In the genomic region with DNA sequence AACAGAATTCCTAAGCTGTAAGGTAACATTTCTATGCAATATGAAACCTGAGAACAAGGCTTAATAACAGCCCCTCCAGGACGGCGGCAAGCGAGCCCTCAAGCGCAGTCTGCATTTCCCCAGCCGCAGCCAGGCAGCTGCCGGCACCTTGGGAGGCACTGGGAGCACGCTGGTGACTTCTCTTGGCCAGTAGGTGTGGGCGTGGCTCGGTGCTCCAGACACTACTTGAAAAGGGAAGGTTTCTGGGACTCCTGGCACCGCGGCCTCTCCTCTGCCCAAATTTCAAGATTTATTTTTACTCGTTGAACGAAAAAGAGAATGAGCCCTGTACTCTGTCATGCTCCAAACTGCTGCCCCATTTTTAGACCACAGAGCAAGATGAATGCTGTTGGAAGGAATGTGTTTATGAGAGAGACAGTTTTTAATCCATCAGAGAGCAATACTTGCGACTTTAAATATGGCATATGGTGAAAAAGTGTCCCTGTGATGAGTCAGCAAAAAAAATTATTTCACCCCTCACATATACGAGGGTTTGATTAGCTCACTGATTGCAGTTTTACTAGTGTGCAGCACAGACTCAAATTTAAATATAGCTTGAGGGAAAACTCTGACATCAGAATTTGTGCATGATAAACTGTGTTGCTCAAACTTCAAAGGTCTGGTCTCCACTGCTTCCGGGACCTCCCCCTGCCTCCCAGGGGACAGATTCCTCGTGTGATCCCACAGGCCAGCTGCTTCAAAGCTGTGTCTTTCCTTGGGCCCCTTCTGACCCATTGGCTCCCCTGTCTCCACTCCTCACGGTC, we compare ENCODE assay signal across 10 cellular contexts.
DNase-seq lines count a peak whose midpoint lies in the region; ATAC-seq and TF ChIP-seq lines count a peak whose summit lies in the region.
"Had no signal": no experiment of that assay in that cellular context is flagged by ENCODE, and none has a peak within 500 bp of the region (broad histone marks: within the 10 kb centered on the region; RNA-seq: fewer than 3 reads in every experiment).

No MANE protein-coding gene starts in this region.

- peaks cover 7% of the 10 kb centered on the region for H3K36me3 Mint-ChIP-seq in stimulated activated effector memory CD8-positive, alpha-beta T cell treated with anti-CD3 and anti-CD28 coated beads, Interleukin-12 subunit alpha, Interleukin-12 subunit beta, amount 100 ng/mL, for 72 hours

- peaks cover 9% of the 10 kb centered on the region for H3K79me2 ChIP-seq in fibroblast of lung (ENCODE audit: control insufficient read depth, insufficient read depth, low read length)

- no peaks in the 10 kb centered on the region for H4K20me1 ChIP-seq in fibroblast of lung (ENCODE audit: control insufficient read depth, extremely low read depth, insufficient read depth, low read length)

- peak; percentile 74 for DNase-seq in COLO668 (lab: John Stamatoyannopoulos, UW; ENCODE audit: unreplicated experiment)
- DNase-seq in NCI-H524 treated with DMSO at 0.1 percent for 48 hours (lab: John Stamatoyannopoulos, UW), result peak; percentile 25
- DNase-seq in fibroblast of lung (ENCODE audit: low read depth in 2 of 2), result peak; percentile 86 to 87
- peak in 3 of 5 donors; percentile 56 to 59 (median 58) for DNase-seq in ovary
- DNase-seq in ACHN, result no peak
- DNase-seq in stimulated activated effector memory CD8-positive, alpha-beta T cell treated with anti-CD3 and anti-CD28 coated beads, Interleukin-12 subunit alpha, Interleukin-12 subunit beta, amount 100 ng/mL, for 72 hours (ENCODE audit: low spot score in 2 of 2), result no peak
- no peak for DNase-seq in NK-92 treated with Interleukin-12 subunit alpha and Interleukin-12 subunit beta, amount 100 ng/mL, for 24 hours (lab: John Stamatoyannopoulos, UW)
- DNase-seq: activated CD4-positive, alpha-beta T cell treated with anti-CD3 and anti-CD28 coated beads, Interleukin-2, amount 10 ng/mL, durations not matched to agents 7 days and 5 days; substantia nigra had no signal

- peak overlapping the region; percentile 63 for H3K9ac ChIP-seq in fibroblast of lung (ENCODE audit: insufficient read depth, low read length)

- no peak overlapping the region for H3K4me3 Mint-ChIP-seq in stimulated activated effector memory CD8-positive, alpha-beta T cell treated with anti-CD3 and anti-CD28 coated beads, Interleukin-12 subunit alpha, Interleukin-12 subunit beta, amount 100 ng/mL, for 72 hours
- H3K4me3 Mint-ChIP-seq: activated CD4-positive, alpha-beta T cell treated with anti-CD3 and anti-CD28 coated beads, Interleukin-2, amount 10 ng/mL, durations not matched to agents 7 days and 5 days had no signal

- H3K27ac ChIP-seq in fibroblast of lung (ENCODE audit: insufficient read depth, low read length), result peak overlapping the region; percentile 93
- peak overlapping the region; percentile 50 to 60 for H3K27ac ChIP-seq in ovary

- in situ Hi-C loops in ACHN (cut with HindIII; ENCODE audit: low pct_ligation_motif_present, low pct_unique_long_range_greater_than_20kb, low sequenced_read_pairs), result no loop called here

- H3K36me3 ChIP-seq in fibroblast of lung (ENCODE audit: control insufficient read depth, insufficient read depth, low read length), result no peaks in the 10 kb centered on the region
- no peaks in the 10 kb centered on the region for H3K36me3 ChIP-seq in ovary

- H3K4me2 ChIP-seq in fibroblast of lung (ENCODE audit: extremely low read depth, insufficient read depth, low read length), result peak overlapping the region; percentile 49

- no peak for TF ChIP-seq CTCF in fibroblast of lung (conservative IDR thresholded peaks at IDR 0.05 in 1 of 2, IDR thresholded peaks at IDR 0.05 in 1 of 2; ENCODE audit: low read depth in 1 of 2, low read length in 2 of 2)
- TF ChIP-seq CTCF in ovary (IDR thresholded peaks at IDR 0.05), result no peak

- H3K4me3 ChIP-seq in fibroblast of lung (replicated peaks in 1 of 4; ENCODE audit: control extremely low read depth in 1 of 4, insufficient read depth in 1 of 4, low read depth in 3 of 4, low read length in 4 of 4), result peak overlapping the region in 2 of 4 experiments; percentile 5 to 9
- peak overlapping the region; percentile 9 for H3K4me3 ChIP-seq in ovary

- H2AFZ ChIP-seq in fibroblast of lung (ENCODE audit: low read length), result no peak overlapping the region

- 29 to 36% (median 31%) methylated on average over 18 of the region's 18 CpGs for WGBS in ovary, 3 donors

- no peaks in the 10 kb centered on the region for H3K9me3 ChIP-seq in fibroblast of lung (ENCODE audit: control insufficient read depth, insufficient read depth, low read depth, low read length)
- H3K9me3 ChIP-seq in ovary, result no peaks in the 10 kb centered on the region

- no peak for TF ChIP-seq POLR2A in ovary (IDR thresholded peaks at IDR 0.05)

- no peak for ATAC-seq in GM18498 (IDR thresholded peaks at IDR 0.05; ENCODE audit: unreplicated experiment)
- no peak for ATAC-seq in stimulated activated effector memory CD8-positive, alpha-beta T cell treated with anti-CD3 and anti-CD28 coated beads, Interleukin-12 subunit alpha, Interleukin-12 subunit beta, amount 100 ng/mL, for 72 hours

- peaks cover 6% of the 10 kb centered on the region for H3K4me1 Mint-ChIP-seq in stimulated activated effector memory CD8-positive, alpha-beta T cell treated with anti-CD3 and anti-CD28 coated beads, Interleukin-12 subunit alpha, Interleukin-12 subunit beta, amount 100 ng/mL, for 72 hours
- H3K4me1 Mint-ChIP-seq: activated CD4-positive, alpha-beta T cell treated with anti-CD3 and anti-CD28 coated beads, Interleukin-2, amount 10 ng/mL, durations not matched to agents 7 days and 5 days had no signal

- H3K27ac Mint-ChIP-seq in stimulated activated effector memory CD8-positive, alpha-beta T cell treated with anti-CD3 and anti-CD28 coated beads, Interleukin-12 subunit alpha, Interleukin-12 subunit beta, amount 100 ng/mL, for 72 hours, result no peak overlapping the region
- H3K27ac Mint-ChIP-seq: activated CD4-positive, alpha-beta T cell treated with anti-CD3 and anti-CD28 coated beads, Interleukin-2, amount 10 ng/mL, durations not matched to agents 7 days and 5 days had no signal

- no peaks in the 10 kb centered on the region for H3K9me3 Mint-ChIP-seq in stimulated activated effector memory CD8-positive, alpha-beta T cell treated with anti-CD3 and anti-CD28 coated beads, Interleukin-12 subunit alpha, Interleukin-12 subunit beta, amount 100 ng/mL, for 72 hours

- peaks cover 37% of the 10 kb centered on the region for H3K4me1 ChIP-seq in fibroblast of lung (ENCODE audit: control insufficient read depth, extremely low read depth, insufficient read depth, low read length)
- H3K4me1 ChIP-seq in ovary (ENCODE audit: insufficient read depth), result peaks cover 4% of the 10 kb centered on the region

- intact Hi-C loops in ovary (cut with DNase I), result no loop called here

- H3K27me3 ChIP-seq in fibroblast of lung (ENCODE audit: control insufficient read depth, insufficient read depth, low read length) (no peaks in the 10 kb centered on the region), ovary (no peaks in the 10 kb centered on the region)

- no peak for TF ChIP-seq EP300 in ovary (IDR thresholded peaks at IDR 0.05)

Comparison
In these comparisons a context has a peak if more than half of its experiments do, and no peak if none do; other contexts are left out.
1. DNase-seq: peak in COLO668 (single experiment), NCI-H524 treated with DMSO at 0.1 percent for 48 hours (single experiment), fibroblast of lung (2 of 2) and ovary (3 of 5); none in ACHN (single experiment), stimulated activated effector memory CD8-positive, alpha-beta T cell treated with anti-CD3 and anti-CD28 coated beads, Interleukin-12 subunit alpha, Interleukin-12 subunit beta, amount 100 ng/mL, for 72 hours (0 of 2) and NK-92 treated with Interleukin-12 subunit alpha and Interleukin-12 subunit beta, amount 100 ng/mL, for 24 hours (single experiment).